In the genomic region with DNA sequence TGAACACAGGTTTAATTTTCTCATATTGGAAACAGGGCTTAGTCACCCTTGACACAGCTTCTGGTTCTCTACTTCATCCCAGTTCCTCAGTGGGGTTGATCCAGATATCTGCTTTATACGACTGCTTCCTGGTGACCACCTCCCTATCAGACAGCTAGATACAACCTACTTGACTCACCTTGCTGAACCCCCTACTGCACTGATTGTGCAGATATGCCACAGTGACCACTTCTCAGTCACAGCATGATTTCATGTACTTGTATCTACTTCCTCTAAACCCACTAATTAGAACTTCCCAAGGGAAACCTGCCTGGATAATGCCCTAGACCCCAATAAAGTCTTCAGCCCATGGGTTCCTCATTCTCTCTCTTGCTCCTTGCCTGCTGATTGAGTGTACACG, we compare ENCODE assay signal across 22 cellular contexts.
"Had no signal": no experiment of that assay in that cellular context is flagged by ENCODE, and none has a peak within 500 bp of the region (broad histone marks: within the 10 kb centered on the region; RNA-seq: fewer than 3 reads in every experiment).

No MANE protein-coding gene starts in this region.

- H3K4me3 ChIP-seq: esophagus squamous epithelium, gastrocnemius medialis, ovary, prostate gland, right atrium auricular region, spleen, upper lobe of left lung had no signal

- FAIRE-seq: colon had no signal

- ATAC-seq: activated CD4-positive, alpha-beta T cell treated with anti-CD3 and anti-CD28 coated beads for 36 hours; gastrocnemius medialis; left ventricle myocardium superior; natural killer cell; stimulated activated naive CD8-positive, alpha-beta T cell treated with anti-CD3 and anti-CD28 coated beads, Interleukin-15, Interleukin-2, amounts not matched to agents 100 U/mL and 50 U/mL, for 24 hours had no signal

- H3K4me1 ChIP-seq: gastrocnemius medialis, right atrium auricular region, spleen had no signal

- H3K27ac ChIP-seq: brain microvascular endothelial cell, esophagus squamous epithelium, gastrocnemius medialis, ovary, prostate gland, right atrium auricular region, spleen, upper lobe of left lung had no signal

- H3K36me3 ChIP-seq: brain microvascular endothelial cell, esophagus squamous epithelium, gastrocnemius medialis, ovary, prostate gland, right atrium auricular region, spleen, upper lobe of left lung had no signal

- DNase-seq: activated B cell treated with CpG ODN at 0.5 μM for 24 hours; activated CD4-positive, alpha-beta T cell treated with anti-CD3 and anti-CD28 coated beads for 36 hours; activated CD4-positive, alpha-beta T cell treated with anti-CD3 and anti-CD28 coated beads, Interleukin-2, amount 50 U/mL, for 4 hours; activated gamma-delta T cell; aorta; brain microvascular endothelial cell; effector memory CD4-positive, alpha-beta T cell; esophagus squamous epithelium; gastrocnemius medialis; hippocampal formation; left ventricle myocardium superior; mammary epithelial cell; natural killer cell; ovary; spleen; stimulated activated CD4-positive, alpha-beta T cell treated with anti-CD3 and anti-CD28 coated beads, Interleukin-4, amount 100 ng/mL, for 1 hour; stimulated activated naive CD8-positive, alpha-beta T cell treated with anti-CD3 and anti-CD28 coated beads, Interleukin-15, Interleukin-2, amounts not matched to agents 100 U/mL and 50 U/mL, for 24 hours; T1000; upper lobe of left lung had no signal

- H3K9me3 ChIP-seq: esophagus squamous epithelium, ovary, prostate gland had no signal

- H3K27me3 ChIP-seq: brain microvascular endothelial cell, esophagus squamous epithelium, gastrocnemius medialis, ovary, right atrium auricular region, spleen, upper lobe of left lung had no signal
